Comparison of ENCODE assay signal across 1 cellular context in the genomic region with DNA sequence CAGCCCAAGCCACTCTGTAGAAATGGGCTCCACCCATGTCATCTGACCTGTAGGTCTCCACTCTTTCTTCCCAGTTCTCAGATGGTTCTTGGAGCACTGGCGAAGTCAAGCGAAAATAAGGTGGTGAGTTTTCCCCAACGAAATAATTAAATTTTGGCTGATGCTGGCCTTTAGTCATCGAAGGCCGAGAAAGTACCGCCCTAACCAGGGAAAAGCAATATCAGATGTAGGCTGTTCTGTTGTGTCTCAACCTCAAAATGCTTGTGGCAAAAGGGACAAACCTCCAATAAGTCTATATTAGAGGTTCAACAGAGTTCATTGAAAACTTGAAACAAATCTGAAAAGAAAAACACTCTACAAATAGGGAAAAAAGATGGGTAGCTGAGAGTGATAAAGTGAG.
TF ChIP-seq lines count a peak whose summit lies in the region.

No MANE protein-coding gene starts in this region.

TF ChIP-seq in H1, 55 proteins besides CTCF, POLR2A, EP300 and RAD21 (continued from another document):
- TF ChIP-seq, protein P1, sequence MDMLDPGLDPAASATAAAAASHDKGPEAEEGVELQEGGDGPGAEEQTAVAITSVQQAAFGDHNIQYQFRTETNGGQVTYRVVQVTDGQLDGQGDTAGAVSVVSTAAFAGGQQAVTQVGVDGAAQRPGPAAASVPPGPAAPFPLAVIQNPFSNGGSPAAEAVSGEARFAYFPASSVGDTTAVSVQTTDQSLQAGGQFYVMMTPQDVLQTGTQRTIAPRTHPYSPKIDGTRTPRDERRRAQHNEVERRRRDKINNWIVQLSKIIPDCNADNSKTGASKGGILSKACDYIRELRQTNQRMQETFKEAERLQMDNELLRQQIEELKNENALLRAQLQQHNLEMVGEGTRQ (IDR thresholded peaks at IDR 0.05; ENCODE audit: low read length) = no peak
- TF ChIP-seq PHF8 (conservative IDR thresholded peaks at IDR 0.05; ENCODE audit: low read depth, low read length) (no peak), ZNF274 (IDR thresholded peaks at IDR 0.05; ENCODE audit: borderline replicate concordance, extremely low read depth, low read length) (no peak), JUND (IDR thresholded peaks at IDR 0.05; ENCODE audit: low read length) (no peak), ASH2L (IDR thresholded peaks at IDR 0.05; ENCODE audit: low read length) (no peak), GABPA (IDR thresholded peaks at IDR 0.05; ENCODE audit: borderline replicate concordance, insufficient read depth, low read length) (no peak), RBBP5 (IDR thresholded peaks at IDR 0.05; ENCODE audit: borderline replicate concordance, low read depth, low read length) (no peak), YY1 (IDR thresholded peaks at IDR 0.05; ENCODE audit: low read depth, low read length) (no peak), RXRA (IDR thresholded peaks at IDR 0.05; ENCODE audit: insufficient read depth, low read depth, low read length) (no peak)
